In the genomic region with DNA sequence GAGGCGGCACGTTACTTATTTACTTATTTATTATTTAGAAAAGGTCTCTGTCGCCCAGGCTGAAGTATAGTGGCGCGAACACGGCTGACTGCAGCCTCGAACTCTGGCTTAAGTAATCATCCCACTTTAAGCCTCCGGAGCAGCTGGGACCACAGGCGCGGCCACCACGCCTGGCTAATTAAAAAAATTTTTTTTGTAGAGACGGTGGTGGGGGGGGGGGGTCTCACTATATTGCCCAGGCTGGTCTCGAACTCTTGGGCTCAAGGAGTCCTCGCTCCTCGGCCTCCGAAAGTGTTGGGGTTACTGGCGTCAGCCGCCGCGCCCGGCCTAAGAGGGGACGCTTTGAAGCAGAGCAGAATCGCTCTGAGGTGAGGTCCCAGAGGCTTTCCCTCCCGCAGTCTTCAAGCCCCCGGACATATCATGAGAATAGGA, we compare ENCODE assay signal across 8 cellular contexts. TPM values are rescaled to one million over a fixed set of nuclear protein-coding genes. Genes with fewer than 3 reads are reported as not detected.
A peak's percentile ranks its signal among the peaks of the same experiment; 100 is the strongest.
DNase-seq lines count a peak whose midpoint lies in the region; ATAC-seq and TF ChIP-seq lines count a peak whose summit lies in the region.

No MANE protein-coding gene starts in this region.

- H3K9me3 ChIP-seq in GM23248 (ENCODE audit: low read depth) (no peaks in the 10 kb centered on the region), SK-N-MC (ENCODE audit: low read depth, low read length) (no peaks in the 10 kb centered on the region)

- H3K4me3 Mint-ChIP-seq in glutamatergic neuron (ENCODE audit: unreplicated experiment): peak overlapping the region; percentile 59

- H3K27me3 Mint-ChIP-seq in glutamatergic neuron (ENCODE audit: unreplicated experiment): peaks cover 7% of the 10 kb centered on the region

- DNase-seq in GM23248: no peak
- DNase-seq in SK-N-MC (ENCODE audit: low read depth, low spot score): no peak
- DNase-seq in glutamatergic neuron: no peak
- no peak for DNase-seq in GOT3 (lab: John Stamatoyannopoulos, UW)
- no peak for DNase-seq in NCI-H2171 treated with DMSO at 0.1 percent for 48 hours (lab: John Stamatoyannopoulos, UW)
- no peak for DNase-seq in T1000 (lab: John Stamatoyannopoulos, UW)

- in situ Hi-C loops in GM23248 (cut with MboI): no loop called here

- peak overlapping the region; percentile 72 for H3K4me2 ChIP-seq in GM23248 (ENCODE audit: unreplicated experiment)

- peak overlapping the region; percentile 91 for H3K9ac ChIP-seq in GM23248
- H3K9ac ChIP-seq in SK-N-MC (ENCODE audit: insufficient read length): peak overlapping the region; percentile 89

- H3K27ac ChIP-seq in GM23248 (no peak overlapping the region), SK-N-MC (no peak overlapping the region), skin epidermis (peak overlapping the region; percentile 96 to 100 (median 99))

- H3K36me3 Mint-ChIP-seq in glutamatergic neuron (ENCODE audit: unreplicated experiment): peaks cover under 1% of the 10 kb centered on the region

- H3K9me3 Mint-ChIP-seq in glutamatergic neuron (ENCODE audit: unreplicated experiment): peaks cover 10% of the 10 kb centered on the region

- no peaks in the 10 kb centered on the region for H3K9me2 ChIP-seq in GM23248 (ENCODE audit: insufficient read depth)

- peaks cover 19% of the 10 kb centered on the region for H3K4me1 ChIP-seq in GM23248 (ENCODE audit: insufficient read depth)

- peaks cover 29% of the 10 kb centered on the region for H3F3A ChIP-seq in GM23248 (ENCODE audit: insufficient read depth)

- H3K36me3 ChIP-seq in GM23248 (ENCODE audit: low read depth) (no peaks in the 10 kb centered on the region), SK-N-MC (ENCODE audit: insufficient read depth, low read length) (no peaks in the 10 kb centered on the region)

- H3K27ac Mint-ChIP-seq in glutamatergic neuron (ENCODE audit: unreplicated experiment): no peak overlapping the region

- ATAC-seq in HG02610 (IDR thresholded peaks at IDR 0.05; ENCODE audit: unreplicated experiment): no peak

- TF ChIP-seq CTCF in glutamatergic neuron (IDR thresholded peaks at IDR 0.05; ENCODE audit: partially characterized antibody, unreplicated experiment): no peak

- H3K4me1 Mint-ChIP-seq in glutamatergic neuron (ENCODE audit: low read depth, unreplicated experiment): peaks cover 34% of the 10 kb centered on the region

- H3K79me2 ChIP-seq in GM23248 (ENCODE audit: insufficient read depth): peaks cover 26% of the 10 kb centered on the region

- H2AFZ ChIP-seq in GM23248: peak overlapping the region; percentile 82

- 4 to 5% methylated on average over 23 to 25 of the region's 25 CpGs for WGBS in GM23248 (ENCODE audit: low coverage in 1 of 2, low lambda C conversion rate in 2 of 2, missing lambda C conversion rate in 2 of 2), 2 experiments

- no peaks in the 10 kb centered on the region for H4K20me1 ChIP-seq in GM23248 (ENCODE audit: insufficient read depth)

- 0 out of 2 replicates have a peak, but pooled peaks cover 8% of the 10 kb centered on the region for H3K27me3 ChIP-seq in GM23248 (replicated peaks; ENCODE audit: insufficient read depth)

- H3K4me3 ChIP-seq in GM23248: peak overlapping the region; percentile 94
- H3K4me3 ChIP-seq in SK-N-MC: peak overlapping the region; percentile 78
- H3K4me3 ChIP-seq in skin epidermis: peak overlapping the region; percentile 61 to 93 (median 85)

RNA-seq across cellular contexts. Expression of gene FRAT2, which starts 0.7 kb away (rescaled TPM):
- 10.3 and 16.3 TPM in 2 replicates for total RNA-seq in GM23248 (2014; rRNA removed; shearing (Covaris generic))
- polyA plus RNA-seq in GM23248 (2016; fragmentation: Nextera tagmentation; extraction: Ambion mirVana): 1.6 and 2.8 TPM in 2 replicates
- total RNA-seq in glutamatergic neuron (ENCODE audit: unreplicated experiment): 15.9 TPM

RNA-seq across cellular contexts. Expression of gene FRAT1, which starts 16.1 kb away (rescaled TPM):
- 1.6 and 1.8 TPM in 2 replicates for total RNA-seq in GM23248 (2014; rRNA removed; shearing (Covaris generic))
- 0.44 and 0.75 TPM in 2 replicates for polyA plus RNA-seq in GM23248 (2016; fragmentation: Nextera tagmentation; extraction: Ambion mirVana)
- total RNA-seq in glutamatergic neuron (ENCODE audit: unreplicated experiment): 10.0 TPM

RNA-seq across cellular contexts. Expression of gene ARHGAP19, which starts 42.8 kb away (rescaled TPM):
- 5.0 and 5.1 TPM in 2 replicates for total RNA-seq in GM23248 (2014; rRNA removed; shearing (Covaris generic))
- 1.9 and 2.2 TPM in 2 replicates for polyA plus RNA-seq in GM23248 (2016; fragmentation: Nextera tagmentation; extraction: Ambion mirVana)
- 9.8 TPM for total RNA-seq in glutamatergic neuron (ENCODE audit: unreplicated experiment)

Comparison
In these comparisons a context has a peak if more than half of its experiments do, and no peak if none do; other contexts are left out.
1. H3K27ac ChIP-seq: peak in skin epidermis (21 of 21); none in GM23248 (single experiment) and SK-N-MC (single experiment).
2. Peak in every context shown above with its lines, with median percentiles within 50 percentile points of each other: H3K4me3 ChIP-seq.